14 cellular contexts compared by ENCODE assay signal in genomic region chr4:40059362-40059761, GRCh38. TPM values are rescaled to one million over a fixed set of nuclear protein-coding genes. Genes with fewer than 3 reads are reported as not detected.
DNase-seq lines count a peak whose midpoint lies in the region; ATAC-seq and TF ChIP-seq lines count a peak whose summit lies in the region.
"Had no signal": no experiment of that assay in that cellular context is flagged by ENCODE, and none has a peak within 500 bp of the region (broad histone marks: within the 10 kb centered on the region; RNA-seq: fewer than 3 reads in every experiment).

No MANE protein-coding gene starts in this region.

- peaks cover 24% of the 10 kb centered on the region for H3K4me1 ChIP-seq in HUES48 (ENCODE audit: control insufficient read depth, insufficient read depth, low read length)
- H3K4me1 ChIP-seq: SJCRH30 had no signal

- intact Hi-C loops in natural killer cell (cut with micrococcal nuclease) = loop anchor here (5.0 to 10.0 kb wide), 3 partner anchors 82 to 835 kb away; partner anchors contain the start of genes PDS5A and UBE2K

- no peaks in the 10 kb centered on the region for H3K9me3 ChIP-seq in HUES48 (ENCODE audit: control insufficient read depth, insufficient read depth, low read length)
- H3K9me3 ChIP-seq: psoas muscle, SJCRH30 had no signal

- H3K27ac ChIP-seq in HUES48 (ENCODE audit: low read depth, low read length) = peak overlapping the region; percentile 28
- H3K27ac ChIP-seq: psoas muscle, SJCRH30 had no signal

- H3K9me3 Mint-ChIP-seq in T-helper 1 cell treated with Interleukin-12 subunit alpha and Interleukin-12 subunit beta and Interleukin-4 antibody, amounts not matched to agents 30 μg/mL and 1 μg/mL, for 36 hours = no peaks in the 10 kb centered on the region
- H3K9me3 Mint-ChIP-seq in activated naive CD8-positive, alpha-beta T cell treated with anti-CD3 and anti-CD28 coated beads, Interleukin-2, amount 50 U/mL, for 24 hours = no peaks in the 10 kb centered on the region
- H3K9me3 Mint-ChIP-seq in natural killer cell = no peaks in the 10 kb centered on the region

- no peaks in the 10 kb centered on the region for H3K27me3 ChIP-seq in HUES48 (ENCODE audit: control insufficient read depth, insufficient read depth, low read length)
- H3K27me3 ChIP-seq: SJCRH30 had no signal

- H3K36me3 ChIP-seq in HUES48 (ENCODE audit: control insufficient read depth, insufficient read depth, low read length) = peaks cover 23% of the 10 kb centered on the region; the same call in 1 of the 2 replicates

- H3K36me3 Mint-ChIP-seq in T-helper 1 cell treated with Interleukin-12 subunit alpha and Interleukin-12 subunit beta and Interleukin-4 antibody, amounts not matched to agents 30 μg/mL and 1 μg/mL, for 36 hours (ENCODE audit: low read depth) = peaks cover 18% of the 10 kb centered on the region
- peaks cover 16% of the 10 kb centered on the region for H3K36me3 Mint-ChIP-seq in activated naive CD8-positive, alpha-beta T cell treated with anti-CD3 and anti-CD28 coated beads, Interleukin-2, amount 50 U/mL, for 24 hours (ENCODE audit: low read depth)
- no peaks in the 10 kb centered on the region for H3K36me3 Mint-ChIP-seq in natural killer cell

- H3K27me3 Mint-ChIP-seq in T-helper 1 cell treated with Interleukin-12 subunit alpha and Interleukin-12 subunit beta and Interleukin-4 antibody, amounts not matched to agents 30 μg/mL and 1 μg/mL, for 36 hours (ENCODE audit: low read depth) = no peaks in the 10 kb centered on the region
- peaks cover 2% of the 10 kb centered on the region for H3K27me3 Mint-ChIP-seq in activated naive CD8-positive, alpha-beta T cell treated with anti-CD3 and anti-CD28 coated beads, Interleukin-2, amount 50 U/mL, for 24 hours
- no peaks in the 10 kb centered on the region for H3K27me3 Mint-ChIP-seq in natural killer cell (ENCODE audit: low read depth in 2 of 2)

- DNase-seq in T-helper 1 cell = no peak
- DNase-seq in activated naive CD8-positive, alpha-beta T cell treated with anti-CD3 and anti-CD28 coated beads, Interleukin-2, amount 50 U/mL, for 24 hours = no peak
- no peak for DNase-seq in natural killer cell
- DNase-seq in NCI-H82 treated with DMSO at 0.1 percent for 48 hours (lab: John Stamatoyannopoulos, UW; ENCODE audit: unreplicated experiment) = no peak
- no peak for DNase-seq in NCI-H69 (lab: John Stamatoyannopoulos, UW)
- DNase-seq: mammary epithelial cell, NCI-H187, NCI-H774, psoas muscle, SJCRH30 had no signal

- peak overlapping the region; percentile 96 for H3K4me3 ChIP-seq in HUES48 (ENCODE audit: low read depth, low read length)
- H3K4me3 ChIP-seq: psoas muscle, SJCRH30 had no signal

- peak overlapping the region; percentile 57 for H3K4me3 Mint-ChIP-seq in T-helper 1 cell treated with Interleukin-12 subunit alpha and Interleukin-12 subunit beta and Interleukin-4 antibody, amounts not matched to agents 30 μg/mL and 1 μg/mL, for 36 hours
- peak overlapping the region; percentile 15 for H3K4me3 Mint-ChIP-seq in activated naive CD8-positive, alpha-beta T cell treated with anti-CD3 and anti-CD28 coated beads, Interleukin-2, amount 50 U/mL, for 24 hours
- H3K4me3 Mint-ChIP-seq in natural killer cell = peak overlapping the region; percentile 69

- no peak for ATAC-seq in activated naive CD8-positive, alpha-beta T cell treated with anti-CD3 and anti-CD28 coated beads, Interleukin-2, amount 50 U/mL, for 24 hours
- no peak for ATAC-seq in natural killer cell
- ATAC-seq in HG02759 (IDR thresholded peaks at IDR 0.05; ENCODE audit: unreplicated experiment) = no peak
- ATAC-seq: esophagus mucosa, psoas muscle had no signal

- H3K27ac Mint-ChIP-seq in T-helper 1 cell treated with Interleukin-12 subunit alpha and Interleukin-12 subunit beta and Interleukin-4 antibody, amounts not matched to agents 30 μg/mL and 1 μg/mL, for 36 hours = peak overlapping the region; percentile 9
- no peak overlapping the region for H3K27ac Mint-ChIP-seq in activated naive CD8-positive, alpha-beta T cell treated with anti-CD3 and anti-CD28 coated beads, Interleukin-2, amount 50 U/mL, for 24 hours
- H3K27ac Mint-ChIP-seq in natural killer cell = no peak overlapping the region

- H3K9ac ChIP-seq in HUES48 (ENCODE audit: low read depth, low read length) = no peak overlapping the region

- TF ChIP-seq CTCF in natural killer cell (IDR thresholded peaks at IDR 0.05) = no peak

- H3K4me1 Mint-ChIP-seq in T-helper 1 cell treated with Interleukin-12 subunit alpha and Interleukin-12 subunit beta and Interleukin-4 antibody, amounts not matched to agents 30 μg/mL and 1 μg/mL, for 36 hours (ENCODE audit: low read depth) = peaks cover 27% of the 10 kb centered on the region
- peaks cover 33% of the 10 kb centered on the region for H3K4me1 Mint-ChIP-seq in activated naive CD8-positive, alpha-beta T cell treated with anti-CD3 and anti-CD28 coated beads, Interleukin-2, amount 50 U/mL, for 24 hours
- peaks cover 26 to 43% of the 10 kb centered on the region in 2 donors for H3K4me1 Mint-ChIP-seq in natural killer cell

RNA-seq across cellular contexts. Expression of gene N4BP2, which starts 2.7 kb away (rescaled TPM):
- total RNA-seq in natural killer cell = 10 to 100 TPM; 16.4 to 22.4 (median 17.5) TPM

Comparison
In these comparisons a context has a peak if more than half of its experiments do, and no peak if none do; other contexts are left out.
1. H3K4me3 Mint-ChIP-seq: peak in every context shown above with its lines; median percentile 69 in natural killer cell; 57 in T-helper 1 cell treated with Interleukin-12 subunit alpha and Interleukin-12 subunit beta and Interleukin-4 antibody, amounts not matched to agents 30 μg/mL and 1 μg/mL, for 36 hours; 15 in activated naive CD8-positive, alpha-beta T cell treated with anti-CD3 and anti-CD28 coated beads, Interleukin-2, amount 50 U/mL, for 24 hours.